Comparison of ENCODE assay signal across 24 cellular contexts in the genomic region with DNA sequence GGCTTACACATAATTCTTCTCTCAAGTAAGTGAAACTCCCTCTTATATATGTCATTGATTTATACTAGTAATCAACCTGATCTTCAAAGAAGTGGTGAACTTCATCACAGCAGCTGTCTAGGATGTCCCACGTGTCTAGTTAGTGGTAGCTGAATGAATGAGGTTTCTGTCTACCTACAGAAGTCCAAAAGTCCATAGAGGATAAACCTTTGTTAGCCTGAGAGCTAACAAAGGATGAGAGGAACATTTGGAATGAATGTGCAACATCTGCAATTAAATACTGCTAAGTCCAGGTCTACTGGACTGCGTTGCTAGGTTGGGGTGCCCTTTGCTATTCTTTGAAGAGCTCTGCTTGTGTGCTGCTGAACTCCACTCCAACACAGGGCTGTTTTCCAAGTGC.
"Had no signal": no experiment of that assay in that cellular context is flagged by ENCODE, and none has a peak within 500 bp of the region (broad histone marks: within the 10 kb centered on the region; RNA-seq: fewer than 3 reads in every experiment).

No MANE protein-coding gene starts in this region.

- ATAC-seq: foreskin keratinocyte; gastroesophageal sphincter; heart left ventricle; left cardiac atrium; left lung; left ventricle myocardium superior; lower lobe of right lung; mucosa of descending colon; naive thymus-derived CD8-positive, alpha-beta T cell had no signal

- H3K4me3 Mint-ChIP-seq: immature natural killer cell; mesothelial cell of epicardium; naive B cell; naive thymus-derived CD8-positive, alpha-beta T cell had no signal

- H3K36me3 ChIP-seq: esophagus muscularis mucosa, gastroesophageal sphincter, heart left ventricle, left lung, lower lobe of right lung had no signal

- H3K27me3 ChIP-seq: dorsolateral prefrontal cortex, foreskin keratinocyte, hepatocyte, left lung had no signal

- DNase-seq: dermis blood vessel endothelial cell; dorsolateral prefrontal cortex; effector CD4-positive, alpha-beta T cell; effector memory CD4-positive, alpha-beta T cell; foreskin keratinocyte; heart left ventricle; hypothalamus; immature natural killer cell; left cardiac atrium; left lung; left ventricle myocardium superior; lower lobe of right lung; mesenchymal stem cell; mucosa of descending colon; naive B cell; naive thymus-derived CD8-positive, alpha-beta T cell had no signal

- H3K27ac Mint-ChIP-seq: immature natural killer cell; mesothelial cell of epicardium; naive B cell; naive thymus-derived CD8-positive, alpha-beta T cell had no signal

- H2AFZ ChIP-seq: hepatocyte had no signal

- H3K4me1 ChIP-seq: esophagus muscularis mucosa, foreskin keratinocyte, gastroesophageal sphincter, heart left ventricle, left lung, lower lobe of right lung had no signal

- FAIRE-seq: endothelial cell of umbilical vein, frontal cortex, keratinocyte had no signal

- H3K4me2 ChIP-seq: hepatocyte had no signal

- H3K36me3 Mint-ChIP-seq: immature natural killer cell; mesothelial cell of epicardium; naive B cell; naive thymus-derived CD8-positive, alpha-beta T cell had no signal

- H3K4me3 ChIP-seq: coronary artery, dorsolateral prefrontal cortex, esophagus muscularis mucosa, gastroesophageal sphincter, heart left ventricle, hepatocyte, left lung, lower lobe of right lung, mucosa of descending colon had no signal

- H3K27ac ChIP-seq: coronary artery, dorsolateral prefrontal cortex, esophagus muscularis mucosa, foreskin keratinocyte, gastroesophageal sphincter, heart left ventricle, hepatocyte, left lung, lower lobe of right lung had no signal

- H3K9me3 Mint-ChIP-seq: immature natural killer cell; mesothelial cell of epicardium; naive B cell; naive thymus-derived CD8-positive, alpha-beta T cell had no signal

- H3K79me2 ChIP-seq: hepatocyte had no signal

- H3K4me1 Mint-ChIP-seq: mesothelial cell of epicardium; naive B cell; naive thymus-derived CD8-positive, alpha-beta T cell had no signal

- H3K9me3 ChIP-seq: esophagus muscularis mucosa, gastroesophageal sphincter, heart left ventricle, left lung, lower lobe of right lung, mucosa of descending colon had no signal
